In genomic region chr7:47580175-47580701, GRCh38 we compare ENCODE assay signal across 10 cellular contexts. TPM values are rescaled to one million over a fixed set of nuclear protein-coding genes. Genes with fewer than 3 reads are reported as not detected.
A peak's percentile ranks its signal among the peaks of the same experiment; 100 is the strongest.
DNase-seq lines count a peak whose midpoint lies in the region; ATAC-seq lines count a peak whose summit lies in the region.
"Had no signal": no experiment of that assay in that cellular context is flagged by ENCODE, and none has a peak within 500 bp of the region (broad histone marks: within the 10 kb centered on the region; RNA-seq: fewer than 3 reads in every experiment).

No MANE protein-coding gene starts in this region.

- DNase-seq in CD4-positive, alpha-beta memory T cell, result no peak
- DNase-seq in NCI-H2227 treated with DMSO at 0.1 percent for 48 hours (lab: John Stamatoyannopoulos, UW), result no peak
- no peak for DNase-seq in GM19240 (ENCODE audit: insufficient read length, low spot score)
- DNase-seq: SHP77 treated with DMSO at 0.1 percent for 48 hours had no signal

- ATAC-seq in GM19395 (IDR thresholded peaks at IDR 0.05; ENCODE audit: unreplicated experiment), result no peak

- H3K4me3 ChIP-seq in ACC112 (ENCODE audit: low read depth, low read length) (peak overlapping the region; percentile 92), muscle layer of duodenum (ENCODE audit: low read depth in 1 of 2, low read length in 2 of 2) (peak overlapping the region; percentile 62 to 71)
- no peak overlapping the region for H3K4me3 ChIP-seq in CD4-positive, alpha-beta memory T cell (ENCODE audit: low read length in 2 of 2)

- H2AFZ ChIP-seq in ACC112 (ENCODE audit: low read length, unreplicated experiment), result no peak overlapping the region

- peaks cover 68% of the 10 kb centered on the region for H3K4me1 ChIP-seq in ACC112 (ENCODE audit: control insufficient read depth, insufficient read depth, low read length, unreplicated experiment)
- H3K4me1 ChIP-seq in muscle layer of duodenum (ENCODE audit: control insufficient read depth in 1 of 2, insufficient read depth in 2 of 2, low read length in 2 of 2), result peaks cover 46 to 50% of the 10 kb centered on the region in 2 donors
- no peaks in the 10 kb centered on the region for H3K4me1 ChIP-seq in CD4-positive, alpha-beta memory T cell (ENCODE audit: insufficient read depth, low read length)

- H3K9me3 ChIP-seq in muscle layer of duodenum (ENCODE audit: control insufficient read depth in 1 of 2, low read length in 2 of 2), result no peaks in the 10 kb centered on the region
- no peaks in the 10 kb centered on the region for H3K9me3 ChIP-seq in CD4-positive, alpha-beta memory T cell (ENCODE audit: control insufficient read depth in 1 of 2, low read length in 2 of 2)

- H3K4me3 Mint-ChIP-seq in IgD-negative memory B cell, result peak overlapping the region; percentile 85 to 95 (median 90)
- peak overlapping the region; percentile 100 for H3K4me3 Mint-ChIP-seq in dendritic cell treated with granulocyte-macrophage colony-stimulating factor and Interleukin-4, amounts not matched to agents 40 ng/mL and 50 ng/mL, for 4 days
- H3K4me3 Mint-ChIP-seq in CD4-positive, alpha-beta memory T cell, result no peak overlapping the region
- H3K4me3 Mint-ChIP-seq: activated naive CD4-positive, alpha-beta T cell treated with anti-CD3 and anti-CD28 coated beads, Interleukin-2, amount 50 U/mL, for 24 hours had no signal

- H3K9me3 Mint-ChIP-seq in IgD-negative memory B cell, result peaks cover 0 to under 1% (median 0%) of the 10 kb centered on the region in 3 donors
- H3K9me3 Mint-ChIP-seq in dendritic cell treated with granulocyte-macrophage colony-stimulating factor and Interleukin-4, amounts not matched to agents 40 ng/mL and 50 ng/mL, for 4 days, result no peaks in the 10 kb centered on the region
- H3K9me3 Mint-ChIP-seq in CD4-positive, alpha-beta memory T cell, result peaks cover 0 to 5% (median under 1%) of the 10 kb centered on the region in 8 donors
- H3K9me3 Mint-ChIP-seq: activated naive CD4-positive, alpha-beta T cell treated with anti-CD3 and anti-CD28 coated beads, Interleukin-2, amount 50 U/mL, for 24 hours had no signal

- H3K36me3 Mint-ChIP-seq in IgD-negative memory B cell, result no peaks in the 10 kb centered on the region
- peaks cover 32% of the 10 kb centered on the region for H3K36me3 Mint-ChIP-seq in dendritic cell treated with granulocyte-macrophage colony-stimulating factor and Interleukin-4, amounts not matched to agents 40 ng/mL and 50 ng/mL, for 4 days (ENCODE audit: low read depth)
- no peaks in the 10 kb centered on the region for H3K36me3 Mint-ChIP-seq in CD4-positive, alpha-beta memory T cell
- H3K36me3 Mint-ChIP-seq: activated naive CD4-positive, alpha-beta T cell treated with anti-CD3 and anti-CD28 coated beads, Interleukin-2, amount 50 U/mL, for 24 hours had no signal

- H3K27me3 ChIP-seq in ACC112 (ENCODE audit: insufficient read depth, low read length) (no peaks in the 10 kb centered on the region), muscle layer of duodenum (ENCODE audit: low read depth, low read length) (peaks cover 4% of the 10 kb centered on the region)
- no peaks in the 10 kb centered on the region for H3K27me3 ChIP-seq in CD4-positive, alpha-beta memory T cell (ENCODE audit: insufficient read depth, low read length)

- H3K27ac Mint-ChIP-seq in IgD-negative memory B cell, result peak overlapping the region; percentile 59 to 93 (median 87)
- peak overlapping the region; percentile 96 for H3K27ac Mint-ChIP-seq in dendritic cell treated with granulocyte-macrophage colony-stimulating factor and Interleukin-4, amounts not matched to agents 40 ng/mL and 50 ng/mL, for 4 days
- no peak overlapping the region for H3K27ac Mint-ChIP-seq in CD4-positive, alpha-beta memory T cell
- H3K27ac Mint-ChIP-seq: activated naive CD4-positive, alpha-beta T cell treated with anti-CD3 and anti-CD28 coated beads, Interleukin-2, amount 50 U/mL, for 24 hours had no signal

- POLR2A ChIA-PET in CD4-positive, alpha-beta memory T cell (lab: Charles Lee; ENCODE audit: partially characterized antibody), result no interaction called here

- peaks cover 41 to 57% (median 54%) of the 10 kb centered on the region in 3 donors for H3K4me1 Mint-ChIP-seq in IgD-negative memory B cell
- H3K4me1 Mint-ChIP-seq in dendritic cell treated with granulocyte-macrophage colony-stimulating factor and Interleukin-4, amounts not matched to agents 40 ng/mL and 50 ng/mL, for 4 days (ENCODE audit: low read depth), result peaks cover 83% of the 10 kb centered on the region
- H3K4me1 Mint-ChIP-seq in CD4-positive, alpha-beta memory T cell, result peaks cover 0 to 4% (median under 1%) of the 10 kb centered on the region in 4 donors
- H3K4me1 Mint-ChIP-seq: activated naive CD4-positive, alpha-beta T cell treated with anti-CD3 and anti-CD28 coated beads, Interleukin-2, amount 50 U/mL, for 24 hours had no signal

- H3K27me3 Mint-ChIP-seq in IgD-negative memory B cell, result peaks cover 3% of the 10 kb centered on the region
- peaks cover 11% of the 10 kb centered on the region for H3K27me3 Mint-ChIP-seq in dendritic cell treated with granulocyte-macrophage colony-stimulating factor and Interleukin-4, amounts not matched to agents 40 ng/mL and 50 ng/mL, for 4 days
- H3K27me3 Mint-ChIP-seq in CD4-positive, alpha-beta memory T cell, result peaks cover 8 to 24% of the 10 kb centered on the region in 2 donors

- peaks cover 63% of the 10 kb centered on the region for H3K79me2 ChIP-seq in ACC112 (ENCODE audit: control insufficient read depth, insufficient read depth, low read length, unreplicated experiment)

- CTCF ChIA-PET in CD4-positive, alpha-beta memory T cell (lab: Charles Lee; ENCODE audit: partially characterized antibody), result no interaction called here

- intact Hi-C loops in dendritic cell treated with granulocyte-macrophage colony-stimulating factor and Interleukin-4, amounts not matched to agents 40 ng/mL and 50 ng/mL, for 4 days (cut with micrococcal nuclease), result loop anchor here (10.0 kb wide), 1 partner anchor 235 kb away; no protein-coding TSS in a partner anchor
- intact Hi-C loops in CD4-positive, alpha-beta memory T cell (cut with micrococcal nuclease), result no loop called here

- H3K27ac ChIP-seq in ACC112 (ENCODE audit: low read depth, low read length) (peak overlapping the region; percentile 96), muscle layer of duodenum (ENCODE audit: low read length) (peak overlapping the region; percentile 74)
- H3K27ac ChIP-seq in CD4-positive, alpha-beta memory T cell (ENCODE audit: low read depth, low read length), result no peak overlapping the region

- H3K36me3 ChIP-seq in ACC112 (ENCODE audit: insufficient read depth, low read length) (0 out of 2 replicates have a peak, but pooled peaks cover 5% of the 10 kb centered on the region), muscle layer of duodenum (ENCODE audit: control insufficient read depth in 1 of 2, insufficient read depth in 2 of 2, low read length in 2 of 2) (no peaks in the 10 kb centered on the region)
- no peaks in the 10 kb centered on the region for H3K36me3 ChIP-seq in CD4-positive, alpha-beta memory T cell (ENCODE audit: insufficient read depth, low read length)

RNA-seq across cellular contexts. Expression of gene TNS3, which starts 1.7 kb away (rescaled TPM):
- polyA plus RNA-seq in IgD-negative memory B cell, result 12.5 TPM
- 1 to 10 TPM; 1.3 to 3.2 TPM for total RNA-seq in CD4-positive, alpha-beta memory T cell
- polyA plus RNA-seq in CD4-positive, alpha-beta memory T cell, result under 1 TPM in 1 of 2 donors, not detected in 1; 0.11 TPM

Comparison
In these comparisons a context has a peak if more than half of its experiments do, and no peak if none do; other contexts are left out.
1. H3K4me3 ChIP-seq: peak in ACC112 (single experiment) and muscle layer of duodenum (2 of 2); none in CD4-positive, alpha-beta memory T cell (0 of 2).
2. H3K27ac Mint-ChIP-seq: peak in IgD-negative memory B cell (3 of 3) and dendritic cell treated with granulocyte-macrophage colony-stimulating factor and Interleukin-4, amounts not matched to agents 40 ng/mL and 50 ng/mL, for 4 days (single experiment); none in CD4-positive, alpha-beta memory T cell (0 of 7).
3. H3K4me3 Mint-ChIP-seq: peak in IgD-negative memory B cell (4 of 4) and dendritic cell treated with granulocyte-macrophage colony-stimulating factor and Interleukin-4, amounts not matched to agents 40 ng/mL and 50 ng/mL, for 4 days (single experiment); none in CD4-positive, alpha-beta memory T cell (0 of 8).
4. RNA of gene TNS3, which starts 1.7 kb away (polyA plus RNA-seq): 12.5 TPM in IgD-negative memory B cell (single experiment); 0.11 TPM in CD4-positive, alpha-beta memory T cell; every median in the first group is over 10 times any median in the second.